Comparison of ENCODE assay signal across 1 cellular context in the genomic region with DNA sequence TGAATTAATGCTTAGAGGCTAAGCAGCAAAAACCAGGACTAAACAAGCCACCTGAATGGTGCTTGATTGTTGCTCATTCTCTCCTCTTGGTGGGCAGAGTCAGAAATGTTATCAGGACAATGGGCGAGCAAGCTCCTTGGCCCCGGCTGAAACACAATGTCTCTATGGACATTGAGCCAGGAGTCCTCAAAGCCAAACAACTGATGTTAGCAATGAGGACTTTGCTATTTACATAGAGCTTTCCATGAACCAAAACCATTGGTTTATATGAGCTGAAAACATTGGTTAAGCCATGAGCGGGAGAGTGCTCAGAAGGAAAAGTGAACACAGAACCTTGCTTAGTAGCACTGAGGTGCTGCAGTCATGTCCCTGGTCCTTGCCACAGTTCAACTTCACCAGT.
A peak's percentile ranks its signal among the peaks of the same experiment; 100 is the strongest.
TF ChIP-seq lines count a peak whose summit lies in the region.

No MANE protein-coding gene starts in this region.

TF ChIP-seq in HepG2, 621 proteins besides CTCF, POLR2A, EP300 and RAD21 (continued from another document and continues in another):
- TF ChIP-seq, protein P1, sequence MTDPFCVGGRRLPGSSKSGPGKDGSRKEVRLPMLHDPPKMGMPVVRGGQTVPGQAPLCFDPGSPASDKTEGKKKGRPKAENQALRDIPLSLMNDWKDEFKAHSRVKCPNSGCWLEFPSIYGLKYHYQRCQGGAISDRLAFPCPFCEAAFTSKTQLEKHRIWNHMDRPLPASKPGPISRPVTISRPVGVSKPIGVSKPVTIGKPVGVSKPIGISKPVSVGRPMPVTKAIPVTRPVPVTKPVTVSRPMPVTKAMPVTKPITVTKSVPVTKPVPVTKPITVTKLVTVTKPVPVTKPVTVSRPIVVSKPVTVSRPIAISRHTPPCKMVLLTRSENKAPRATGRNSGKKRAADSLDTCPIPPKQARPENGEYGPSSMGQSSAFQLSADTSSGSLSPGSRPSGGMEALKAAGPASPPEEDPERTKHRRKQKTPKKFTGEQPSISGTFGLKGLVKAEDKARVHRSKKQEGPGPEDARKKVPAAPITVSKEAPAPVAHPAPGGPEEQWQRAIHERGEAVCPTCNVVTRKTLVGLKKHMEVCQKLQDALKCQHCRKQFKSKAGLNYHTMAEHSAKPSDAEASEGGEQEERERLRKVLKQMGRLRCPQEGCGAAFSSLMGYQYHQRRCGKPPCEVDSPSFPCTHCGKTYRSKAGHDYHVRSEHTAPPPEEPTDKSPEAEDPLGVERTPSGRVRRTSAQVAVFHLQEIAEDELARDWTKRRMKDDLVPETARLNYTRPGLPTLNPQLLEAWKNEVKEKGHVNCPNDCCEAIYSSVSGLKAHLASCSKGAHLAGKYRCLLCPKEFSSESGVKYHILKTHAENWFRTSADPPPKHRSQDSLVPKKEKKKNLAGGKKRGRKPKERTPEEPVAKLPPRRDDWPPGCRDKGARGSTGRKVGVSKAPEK (CRISPR knock-in tag; IDR thresholded peaks at IDR 0.05; ENCODE audit: borderline replicate concordance), result no peak
- TF ChIP-seq POGZ (CRISPR knock-in tag; IDR thresholded peaks at IDR 0.05), result peak; percentile 77
- TF ChIP-seq ZNF484 (CRISPR knock-in tag; IDR thresholded peaks at IDR 0.05; ENCODE audit: borderline replicate concordance, low read depth), result peak; percentile 93
- TF ChIP-seq, protein P2, sequence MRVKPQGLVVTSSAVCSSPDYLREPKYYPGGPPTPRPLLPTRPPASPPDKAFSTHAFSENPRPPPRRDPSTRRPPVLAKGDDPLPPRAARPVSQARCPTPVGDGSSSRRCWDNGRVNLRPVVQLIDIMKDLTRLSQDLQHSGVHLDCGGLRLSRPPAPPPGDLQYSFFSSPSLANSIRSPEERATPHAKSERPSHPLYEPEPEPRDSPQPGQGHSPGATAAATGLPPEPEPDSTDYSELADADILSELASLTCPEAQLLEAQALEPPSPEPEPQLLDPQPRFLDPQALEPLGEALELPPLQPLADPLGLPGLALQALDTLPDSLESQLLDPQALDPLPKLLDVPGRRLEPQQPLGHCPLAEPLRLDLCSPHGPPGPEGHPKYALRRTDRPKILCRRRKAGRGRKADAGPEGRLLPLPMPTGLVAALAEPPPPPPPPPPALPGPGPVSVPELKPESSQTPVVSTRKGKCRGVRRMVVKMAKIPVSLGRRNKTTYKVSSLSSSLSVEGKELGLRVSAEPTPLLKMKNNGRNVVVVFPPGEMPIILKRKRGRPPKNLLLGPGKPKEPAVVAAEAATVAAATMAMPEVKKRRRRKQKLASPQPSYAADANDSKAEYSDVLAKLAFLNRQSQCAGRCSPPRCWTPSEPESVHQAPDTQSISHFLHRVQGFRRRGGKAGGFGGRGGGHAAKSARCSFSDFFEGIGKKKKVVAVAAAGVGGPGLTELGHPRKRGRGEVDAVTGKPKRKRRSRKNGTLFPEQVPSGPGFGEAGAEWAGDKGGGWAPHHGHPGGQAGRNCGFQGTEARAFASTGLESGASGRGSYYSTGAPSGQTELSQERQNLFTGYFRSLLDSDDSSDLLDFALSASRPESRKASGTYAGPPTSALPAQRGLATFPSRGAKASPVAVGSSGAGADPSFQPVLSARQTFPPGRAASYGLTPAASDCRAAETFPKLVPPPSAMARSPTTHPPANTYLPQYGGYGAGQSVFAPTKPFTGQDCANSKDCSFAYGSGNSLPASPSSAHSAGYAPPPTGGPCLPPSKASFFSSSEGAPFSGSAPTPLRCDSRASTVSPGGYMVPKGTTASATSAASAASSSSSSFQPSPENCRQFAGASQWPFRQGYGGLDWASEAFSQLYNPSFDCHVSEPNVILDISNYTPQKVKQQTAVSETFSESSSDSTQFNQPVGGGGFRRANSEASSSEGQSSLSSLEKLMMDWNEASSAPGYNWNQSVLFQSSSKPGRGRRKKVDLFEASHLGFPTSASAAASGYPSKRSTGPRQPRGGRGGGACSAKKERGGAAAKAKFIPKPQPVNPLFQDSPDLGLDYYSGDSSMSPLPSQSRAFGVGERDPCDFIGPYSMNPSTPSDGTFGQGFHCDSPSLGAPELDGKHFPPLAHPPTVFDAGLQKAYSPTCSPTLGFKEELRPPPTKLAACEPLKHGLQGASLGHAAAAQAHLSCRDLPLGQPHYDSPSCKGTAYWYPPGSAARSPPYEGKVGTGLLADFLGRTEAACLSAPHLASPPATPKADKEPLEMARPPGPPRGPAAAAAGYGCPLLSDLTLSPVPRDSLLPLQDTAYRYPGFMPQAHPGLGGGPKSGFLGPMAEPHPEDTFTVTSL (CRISPR knock-in tag; IDR thresholded peaks at IDR 0.05; ENCODE audit: borderline replicate concordance), result peak; percentile 42; the same call in 1 of the 2 replicates
- TF ChIP-seq, protein P3, sequence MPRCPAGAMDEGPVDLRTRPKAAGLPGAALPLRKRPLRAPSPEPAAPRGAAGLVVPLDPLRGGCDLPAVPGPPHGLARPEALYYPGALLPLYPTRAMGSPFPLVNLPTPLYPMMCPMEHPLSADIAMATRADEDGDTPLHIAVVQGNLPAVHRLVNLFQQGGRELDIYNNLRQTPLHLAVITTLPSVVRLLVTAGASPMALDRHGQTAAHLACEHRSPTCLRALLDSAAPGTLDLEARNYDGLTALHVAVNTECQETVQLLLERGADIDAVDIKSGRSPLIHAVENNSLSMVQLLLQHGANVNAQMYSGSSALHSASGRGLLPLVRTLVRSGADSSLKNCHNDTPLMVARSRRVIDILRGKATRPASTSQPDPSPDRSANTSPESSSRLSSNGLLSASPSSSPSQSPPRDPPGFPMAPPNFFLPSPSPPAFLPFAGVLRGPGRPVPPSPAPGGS (CRISPR knock-in tag; IDR thresholded peaks at IDR 0.05), result no peak
- TF ChIP-seq, protein P4, sequence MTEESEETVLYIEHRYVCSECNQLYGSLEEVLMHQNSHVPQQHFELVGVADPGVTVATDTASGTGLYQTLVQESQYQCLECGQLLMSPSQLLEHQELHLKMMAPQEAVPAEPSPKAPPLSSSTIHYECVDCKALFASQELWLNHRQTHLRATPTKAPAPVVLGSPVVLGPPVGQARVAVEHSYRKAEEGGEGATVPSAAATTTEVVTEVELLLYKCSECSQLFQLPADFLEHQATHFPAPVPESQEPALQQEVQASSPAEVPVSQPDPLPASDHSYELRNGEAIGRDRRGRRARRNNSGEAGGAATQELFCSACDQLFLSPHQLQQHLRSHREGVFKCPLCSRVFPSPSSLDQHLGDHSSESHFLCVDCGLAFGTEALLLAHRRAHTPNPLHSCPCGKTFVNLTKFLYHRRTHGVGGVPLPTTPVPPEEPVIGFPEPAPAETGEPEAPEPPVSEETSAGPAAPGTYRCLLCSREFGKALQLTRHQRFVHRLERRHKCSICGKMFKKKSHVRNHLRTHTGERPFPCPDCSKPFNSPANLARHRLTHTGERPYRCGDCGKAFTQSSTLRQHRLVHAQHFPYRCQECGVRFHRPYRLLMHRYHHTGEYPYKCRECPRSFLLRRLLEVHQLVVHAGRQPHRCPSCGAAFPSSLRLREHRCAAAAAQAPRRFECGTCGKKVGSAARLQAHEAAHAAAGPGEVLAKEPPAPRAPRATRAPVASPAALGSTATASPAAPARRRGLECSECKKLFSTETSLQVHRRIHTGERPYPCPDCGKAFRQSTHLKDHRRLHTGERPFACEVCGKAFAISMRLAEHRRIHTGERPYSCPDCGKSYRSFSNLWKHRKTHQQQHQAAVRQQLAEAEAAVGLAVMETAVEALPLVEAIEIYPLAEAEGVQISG (CRISPR knock-in tag; IDR thresholded peaks at IDR 0.05), result no peak
- TF ChIP-seq TCF7 (IDR thresholded peaks at IDR 0.05; ENCODE audit: low read depth), result no peak
- peak; percentile 50; the same call in 1 of the 2 replicates for TF ChIP-seq ZSCAN21 (CRISPR knock-in tag; IDR thresholded peaks at IDR 0.05; ENCODE audit: borderline replicate concordance)
- 0 out of 2 replicates have a peak, but pooled peaks have one; percentile 13 for TF ChIP-seq NFYC (CRISPR knock-in tag; IDR thresholded peaks at IDR 0.05)
- TF ChIP-seq ZFP36 (IDR thresholded peaks at IDR 0.05; ENCODE audit: borderline replicate concordance, low read depth, low read length, partially characterized antibody), result no peak
- TF ChIP-seq SOX6 (IDR thresholded peaks at IDR 0.05), result no peak
- peak; percentile 93 for TF ChIP-seq SOX6 (CRISPR knock-in tag; IDR thresholded peaks at IDR 0.05)
- TF ChIP-seq, protein P5, sequence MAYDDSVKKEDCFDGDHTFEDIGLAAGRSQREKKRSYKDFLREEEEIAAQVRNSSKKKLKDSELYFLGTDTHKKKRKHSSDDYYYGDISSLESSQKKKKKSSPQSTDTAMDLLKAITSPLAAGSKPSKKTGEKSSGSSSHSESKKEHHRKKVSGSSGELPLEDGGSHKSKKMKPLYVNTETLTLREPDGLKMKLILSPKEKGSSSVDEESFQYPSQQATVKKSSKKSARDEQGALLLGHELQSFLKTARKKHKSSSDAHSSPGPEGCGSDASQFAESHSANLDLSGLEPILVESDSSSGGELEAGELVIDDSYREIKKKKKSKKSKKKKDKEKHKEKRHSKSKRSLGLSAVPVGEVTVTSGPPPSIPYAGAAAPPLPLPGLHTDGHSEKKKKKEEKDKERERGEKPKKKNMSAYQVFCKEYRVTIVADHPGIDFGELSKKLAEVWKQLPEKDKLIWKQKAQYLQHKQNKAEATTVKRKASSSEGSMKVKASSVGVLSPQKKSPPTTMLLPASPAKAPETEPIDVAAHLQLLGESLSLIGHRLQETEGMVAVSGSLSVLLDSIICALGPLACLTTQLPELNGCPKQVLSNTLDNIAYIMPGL (CRISPR knock-in tag; IDR thresholded peaks at IDR 0.05; ENCODE audit: borderline replicate concordance in 1 of 2, low read depth in 1 of 2), result peak in 1 of 2 experiments; percentile 29; a peak in 1 of 4 replicates
- TF ChIP-seq SNAPC2 (CRISPR knock-in tag; IDR thresholded peaks at IDR 0.05), result no peak
- no peak for TF ChIP-seq SALL2 (CRISPR knock-in tag; IDR thresholded peaks at IDR 0.05)
- no peak for TF ChIP-seq PHF8 (CRISPR knock-in tag; IDR thresholded peaks at IDR 0.05)
- TF ChIP-seq BORCS8-MEF2B (CRISPR knock-in tag; IDR thresholded peaks at IDR 0.05), result no peak
- TF ChIP-seq TP53 (CRISPR knock-in tag; conservative IDR thresholded peaks at IDR 0.05), result no peak
- no peak for TF ChIP-seq CBX1 (IDR thresholded peaks at IDR 0.05; ENCODE audit: low read depth)
- TF ChIP-seq KDM6A (CRISPR knock-in tag; IDR thresholded peaks at IDR 0.05; ENCODE audit: low read depth), result 0 out of 2 replicates have a peak, but pooled peaks have one; percentile 56
- peak; percentile 94 for TF ChIP-seq HNF4A (CRISPR knock-in tag; IDR thresholded peaks at IDR 0.05)
- TF ChIP-seq ZNF766 (CRISPR knock-in tag; IDR thresholded peaks at IDR 0.05; ENCODE audit: borderline replicate concordance), result no peak
- TF ChIP-seq ZNF317 (CRISPR knock-in tag; IDR thresholded peaks at IDR 0.05), result 0 out of 2 replicates have a peak, but pooled peaks have one; percentile 35
- TF ChIP-seq, protein P6, sequence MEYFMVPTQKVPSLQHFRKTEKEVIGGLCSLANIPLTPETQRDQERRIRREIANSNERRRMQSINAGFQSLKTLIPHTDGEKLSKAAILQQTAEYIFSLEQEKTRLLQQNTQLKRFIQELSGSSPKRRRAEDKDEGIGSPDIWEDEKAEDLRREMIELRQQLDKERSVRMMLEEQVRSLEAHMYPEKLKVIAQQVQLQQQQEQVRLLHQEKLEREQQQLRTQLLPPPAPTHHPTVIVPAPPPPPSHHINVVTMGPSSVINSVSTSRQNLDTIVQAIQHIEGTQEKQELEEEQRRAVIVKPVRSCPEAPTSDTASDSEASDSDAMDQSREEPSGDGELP (IDR thresholded peaks at IDR 0.05; ENCODE audit: borderline replicate concordance, low read depth), result peak; percentile 25; the same call in 1 of the 2 replicates
- TF ChIP-seq PITX1 (CRISPR knock-in tag; IDR thresholded peaks at IDR 0.05), result peak; percentile 83
- TF ChIP-seq TARDBP (CRISPR knock-in tag; IDR thresholded peaks at IDR 0.05), result no peak
- TF ChIP-seq GTF2F1 (IDR thresholded peaks at IDR 0.05; ENCODE audit: low read length), result no peak
- TF ChIP-seq NAIF1 (CRISPR knock-in tag; IDR thresholded peaks at IDR 0.05; ENCODE audit: borderline replicate concordance), result no peak
- no peak for TF ChIP-seq HDAC6 (IDR thresholded peaks at IDR 0.05; ENCODE audit: low read depth, low read length)
- no peak for TF ChIP-seq ZNF749 (CRISPR knock-in tag; IDR thresholded peaks at IDR 0.05; ENCODE audit: borderline replicate concordance)
- TF ChIP-seq MIER3 (CRISPR knock-in tag; IDR thresholded peaks at IDR 0.05; ENCODE audit: borderline replicate concordance), result peak; percentile 37; the same call in 1 of the 2 replicates
- TF ChIP-seq, protein P7, sequence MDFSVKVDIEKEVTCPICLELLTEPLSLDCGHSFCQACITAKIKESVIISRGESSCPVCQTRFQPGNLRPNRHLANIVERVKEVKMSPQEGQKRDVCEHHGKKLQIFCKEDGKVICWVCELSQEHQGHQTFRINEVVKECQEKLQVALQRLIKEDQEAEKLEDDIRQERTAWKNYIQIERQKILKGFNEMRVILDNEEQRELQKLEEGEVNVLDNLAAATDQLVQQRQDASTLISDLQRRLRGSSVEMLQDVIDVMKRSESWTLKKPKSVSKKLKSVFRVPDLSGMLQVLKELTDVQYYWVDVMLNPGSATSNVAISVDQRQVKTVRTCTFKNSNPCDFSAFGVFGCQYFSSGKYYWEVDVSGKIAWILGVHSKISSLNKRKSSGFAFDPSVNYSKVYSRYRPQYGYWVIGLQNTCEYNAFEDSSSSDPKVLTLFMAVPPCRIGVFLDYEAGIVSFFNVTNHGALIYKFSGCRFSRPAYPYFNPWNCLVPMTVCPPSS (IDR thresholded peaks at IDR 0.05), result no peak
- TF ChIP-seq BHLHE40 (IDR thresholded peaks at IDR 0.05; ENCODE audit: low read length), result no peak
- TF ChIP-seq ZNF629 (CRISPR knock-in tag; conservative IDR thresholded peaks at IDR 0.05), result peak; percentile 86
- no peak for TF ChIP-seq SMAD9 (CRISPR knock-in tag; IDR thresholded peaks at IDR 0.05)
- no peak for TF ChIP-seq IKZF1 (IDR thresholded peaks at IDR 0.05)
- TF ChIP-seq GATA4 (IDR thresholded peaks at IDR 0.05; ENCODE audit: borderline replicate concordance, low read depth), result no peak
- no peak for TF ChIP-seq SMC3 (IDR thresholded peaks at IDR 0.05; ENCODE audit: low read length)
- no peak for TF ChIP-seq PPARG (CRISPR knock-in tag; conservative IDR thresholded peaks at IDR 0.05)
- TF ChIP-seq, protein P8, sequence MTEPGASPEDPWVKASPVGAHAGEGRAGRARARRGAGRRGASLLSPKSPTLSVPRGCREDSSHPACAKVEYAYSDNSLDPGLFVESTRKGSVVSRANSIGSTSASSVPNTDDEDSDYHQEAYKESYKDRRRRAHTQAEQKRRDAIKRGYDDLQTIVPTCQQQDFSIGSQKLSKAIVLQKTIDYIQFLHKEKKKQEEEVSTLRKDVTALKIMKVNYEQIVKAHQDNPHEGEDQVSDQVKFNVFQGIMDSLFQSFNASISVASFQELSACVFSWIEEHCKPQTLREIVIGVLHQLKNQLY (CRISPR knock-in tag; IDR thresholded peaks at IDR 0.05), result no peak
- no peak for TF ChIP-seq MZF1 (CRISPR knock-in tag; IDR thresholded peaks at IDR 0.05; ENCODE audit: borderline replicate concordance)
- TF ChIP-seq SP2 (CRISPR knock-in tag; IDR thresholded peaks at IDR 0.05), result no peak
- no peak for TF ChIP-seq SMAD3 (CRISPR knock-in tag; IDR thresholded peaks at IDR 0.05)
- no peak for TF ChIP-seq XRCC5 (optimal IDR thresholded peaks at IDR 0.05; ENCODE audit: low read length)
- no peak for TF ChIP-seq NONO (IDR thresholded peaks at IDR 0.05)
- peak; percentile 38; the same call in 1 of the 2 replicates for TF ChIP-seq NONO (CRISPR knock-in tag; conservative IDR thresholded peaks at IDR 0.05)
- TF ChIP-seq DPF2 (CRISPR knock-in tag; IDR thresholded peaks at IDR 0.05; ENCODE audit: borderline replicate concordance, low read depth), result peak; percentile 65; the same call in 1 of the 2 replicates
- no peak for TF ChIP-seq THYN1 (CRISPR knock-in tag; IDR thresholded peaks at IDR 0.05; ENCODE audit: borderline replicate concordance, low read depth)
- no peak for TF ChIP-seq ZNF33B (CRISPR knock-in tag; IDR thresholded peaks at IDR 0.05)
- no peak for TF ChIP-seq HMG20B (CRISPR knock-in tag; conservative IDR thresholded peaks at IDR 0.05)
- no peak for TF ChIP-seq FOXA1 (IDR thresholded peaks at IDR 0.05)
- peak; percentile 88 for TF ChIP-seq FOXA1 (CRISPR knock-in tag; IDR thresholded peaks at IDR 0.05)
- TF ChIP-seq U2AF1 (optimal IDR thresholded peaks at IDR 0.05; ENCODE audit: low read depth, low read length), result no peak
